ENCODE assay signal across 11 cellular contexts in genomic region chr20:34389206-34389953, GRCh38. TPM values are rescaled to one million over a fixed set of nuclear protein-coding genes. Genes with fewer than 3 reads are reported as not detected.
A peak's percentile ranks its signal among the peaks of the same experiment; 100 is the strongest.
DNase-seq lines count a peak whose midpoint lies in the region; ATAC-seq and TF ChIP-seq lines count a peak whose summit lies in the region.
"Had no signal": no experiment of that assay in that cellular context is flagged by ENCODE, and none has a peak within 500 bp of the region (broad histone marks: within the 10 kb centered on the region; RNA-seq: fewer than 3 reads in every experiment).

No MANE protein-coding gene starts in this region.

- H3K4ac ChIP-seq in IMR-90 (ENCODE audit: low read depth, low read length) = no peak overlapping the region

- no peak overlapping the region for H2BK15ac ChIP-seq in IMR-90 (ENCODE audit: low read depth, low read length)

- H3K18ac ChIP-seq in IMR-90 (ENCODE audit: low read depth, low read length) = no peak overlapping the region

- TF ChIP-seq RAD21 in IMR-90 (IDR thresholded peaks at IDR 0.05; ENCODE audit: low read length) = no peak

- intact Hi-C loops in IMR-90 (cut with micrococcal nuclease) = no loop called here

- H3K79me1 ChIP-seq in IMR-90 (ENCODE audit: low read depth in 1 of 2, low read length in 2 of 2) = peaks cover 21 to 81% of the 10 kb centered on the region in 2 experiments

- peak overlapping the region in 1 of 2 experiments; percentile 55; a peak in 1 of 4 replicates for H4K8ac ChIP-seq in IMR-90 (ENCODE audit: low read depth in 2 of 2, low read length in 2 of 2)

- BruUV-seq in IMR-90 (replicated peaks; lab: Mats Ljungman, UMichigan) = no TSS peak

- H3K9me1 ChIP-seq in IMR-90 (ENCODE audit: insufficient read depth, low read length) = peaks cover 23% of the 10 kb centered on the region

- no peaks in the 10 kb centered on the region for H3K27me3 ChIP-seq in IMR-90 (ENCODE audit: control insufficient read depth, insufficient read depth, low read length)

- H3K4me1 ChIP-seq in IMR-90 (ENCODE audit: control insufficient read depth, insufficient read depth, low read length) = peaks cover 14% of the 10 kb centered on the region

- no peak overlapping the region for H4K91ac ChIP-seq in IMR-90 (ENCODE audit: insufficient read depth, low read depth, low read length)

- no peak overlapping the region for H2AFZ ChIP-seq in IMR-90 (replicated peaks; ENCODE audit: low read length, poor library complexity)

- CTCF ChIA-PET in IMR-90 (lab: Yijun Ruan, JAX) = no interaction called here
- CTCF ChIA-PET in activated CD8-positive, alpha-beta T cell treated with anti-CD3 and anti-CD28 coated beads, Interleukin-2, amount 10 ng/mL, durations not matched to agents 7 days and 5 days (lab: Charles Lee) = no interaction called here

- H3K9me3 Mint-ChIP-seq in activated CD8-positive, alpha-beta T cell treated with anti-CD3 and anti-CD28 coated beads, Interleukin-2, amount 10 ng/mL, durations not matched to agents 7 days and 5 days (ENCODE audit: insufficient read depth) = no peaks in the 10 kb centered on the region
- no peaks in the 10 kb centered on the region for H3K9me3 Mint-ChIP-seq in naive thymus-derived CD8-positive, alpha-beta T cell

- H3K9me3 ChIP-seq in IMR-90 (ENCODE audit: control insufficient read depth, insufficient read depth, low read length) = no peaks in the 10 kb centered on the region

- no peak overlapping the region; the same call in 1 of the 2 replicates for H4K5ac ChIP-seq in IMR-90 (ENCODE audit: low read depth, low read length)

- peak; percentile 25 for DNase-seq in NCI-H82 (lab: John Stamatoyannopoulos, UW)
- no peak for DNase-seq in NCI-H82 treated with DMSO at 0.1 percent for 48 hours (lab: John Stamatoyannopoulos, UW; ENCODE audit: unreplicated experiment)
- no peak for DNase-seq in IMR-90
- no peak for DNase-seq in activated CD8-positive, alpha-beta T cell treated with anti-CD3 and anti-CD28 coated beads, Interleukin-2, amount 10 ng/mL, durations not matched to agents 7 days and 5 days
- no peak for DNase-seq in naive thymus-derived CD8-positive, alpha-beta T cell
- DNase-seq in glomerular visceral epithelial cell (ENCODE audit: extremely low spot score) = no peak
- DNase-seq: activated CD4-positive, alpha-beta T cell treated with anti-CD3 and anti-CD28 coated beads, Interleukin-2, amount 50 U/mL, for 48 hours; amygdala; NCI-H510A treated with DMSO at 0.1 percent for 48 hours had no signal

- no peak overlapping the region; the same call in 1 of the 2 replicates for H3K14ac ChIP-seq in IMR-90 (replicated peaks; ENCODE audit: low read depth, low read length)

- no peak overlapping the region for H3K4me3 Mint-ChIP-seq in activated CD8-positive, alpha-beta T cell treated with anti-CD3 and anti-CD28 coated beads, Interleukin-2, amount 10 ng/mL, durations not matched to agents 7 days and 5 days
- H3K4me3 Mint-ChIP-seq in naive thymus-derived CD8-positive, alpha-beta T cell = no peak overlapping the region

- H3K4me1 Mint-ChIP-seq in activated CD8-positive, alpha-beta T cell treated with anti-CD3 and anti-CD28 coated beads, Interleukin-2, amount 10 ng/mL, durations not matched to agents 7 days and 5 days (ENCODE audit: low read depth) = peaks cover 20% of the 10 kb centered on the region
- peaks cover 17 to 62% (median 40%) of the 10 kb centered on the region in 4 donors for H3K4me1 Mint-ChIP-seq in naive thymus-derived CD8-positive, alpha-beta T cell

- H2BK20ac ChIP-seq in IMR-90 (ENCODE audit: low read depth, low read length) = no peak overlapping the region

- H3K27me3 Mint-ChIP-seq in activated CD8-positive, alpha-beta T cell treated with anti-CD3 and anti-CD28 coated beads, Interleukin-2, amount 10 ng/mL, durations not matched to agents 7 days and 5 days (ENCODE audit: low read depth) = no peaks in the 10 kb centered on the region
- H3K27me3 Mint-ChIP-seq in naive thymus-derived CD8-positive, alpha-beta T cell = no peaks in the 10 kb centered on the region

- peaks cover 30% of the 10 kb centered on the region for H3K36me3 Mint-ChIP-seq in activated CD8-positive, alpha-beta T cell treated with anti-CD3 and anti-CD28 coated beads, Interleukin-2, amount 10 ng/mL, durations not matched to agents 7 days and 5 days (ENCODE audit: low read depth)
- H3K36me3 Mint-ChIP-seq in naive thymus-derived CD8-positive, alpha-beta T cell = peaks cover 0 to 43% (median 8%) of the 10 kb centered on the region in 3 donors

- peak overlapping the region; percentile 47; the same call in 1 of the 2 replicates for H3K27ac ChIP-seq in IMR-90 (ENCODE audit: insufficient read depth, low read length)

- H3K4me2 ChIP-seq in IMR-90 (ENCODE audit: low read depth, low read length) = no peak overlapping the region

- peak overlapping the region; percentile 82 for H2BK5ac ChIP-seq in IMR-90 (ENCODE audit: low read depth, low read length, poor library complexity, severe bottlenecking)

- no peak for TF ChIP-seq POLR2A in IMR-90 (IDR thresholded peaks at IDR 0.05; ENCODE audit: low read depth, low read length)

- peak overlapping the region; percentile 82; the same call in 1 of the 2 replicates for H3K23ac ChIP-seq in IMR-90 (ENCODE audit: low read depth, low read length)

- no peak for ATAC-seq in IMR-90 (ENCODE audit: low read depth)
- no peak for ATAC-seq in activated CD8-positive, alpha-beta T cell treated with anti-CD3 and anti-CD28 coated beads, Interleukin-2, amount 10 ng/mL, durations not matched to agents 7 days and 5 days
- no peak for ATAC-seq in naive thymus-derived CD8-positive, alpha-beta T cell
- no peak for ATAC-seq in GM19455 (IDR thresholded peaks at IDR 0.05; ENCODE audit: unreplicated experiment)
- ATAC-seq in GM21576 (IDR thresholded peaks at IDR 0.05; ENCODE audit: unreplicated experiment) = no peak

- peaks cover 12% of the 10 kb centered on the region for H3K36me3 ChIP-seq in IMR-90 (ENCODE audit: control insufficient read depth, insufficient read depth, low read length)

- no CpG with 5 or more reads among the region's 2 CpGs for WGBS in IMR-90 (ENCODE audit: extremely low coverage in 2 of 2, insufficient read length in 1 of 2), 2 experiments

- H4K20me1 ChIP-seq in IMR-90 (ENCODE audit: insufficient read depth, low read length) = peaks cover 92% of the 10 kb centered on the region

- dilution Hi-C loops in IMR-90 (cut with HindIII; ENCODE audit: low sequenced_read_pairs, unreplicated experiment) = no loop called here

- no peak for TF ChIP-seq CTCF in IMR-90 (conservative IDR thresholded peaks at IDR 0.05; ENCODE audit: low read depth, low read length)

- no peak overlapping the region for H3K4me3 ChIP-seq in IMR-90 (ENCODE audit: insufficient read depth, low read depth, low read length)

- no peak overlapping the region for H3K9ac ChIP-seq in IMR-90 (ENCODE audit: low read depth, low read length)

- peak overlapping the region; percentile 28; the same call in 1 of the 2 replicates for H2BK120ac ChIP-seq in IMR-90 (ENCODE audit: low read depth, low read length)

- no peak overlapping the region for H3K56ac ChIP-seq in IMR-90 (ENCODE audit: extremely low read depth, insufficient read depth, low read length)

- H2AK5ac ChIP-seq in IMR-90 (ENCODE audit: low read depth, low read length) = peak overlapping the region; percentile 16; the same call in 1 of the 2 replicates

- in situ Hi-C loops in IMR-90 (cut with MboI; ENCODE audit: low sequenced_read_pairs) = no loop called here

- POLR2A ChIA-PET in IMR-90 (lab: Charles Lee; ENCODE audit: unreplicated experiment) = interaction anchor here (0.5 kb wide), 1 partner anchor 8 kb away, joined by 5 read pairs; no protein-coding TSS in a partner anchor
- POLR2A ChIA-PET in activated CD8-positive, alpha-beta T cell treated with anti-CD3 and anti-CD28 coated beads, Interleukin-2, amount 10 ng/mL, durations not matched to agents 7 days and 5 days (lab: Charles Lee) = no interaction called here
- POLR2A ChIA-PET in naive thymus-derived CD8-positive, alpha-beta T cell (lab: Charles Lee) = no interaction called here

- peak overlapping the region; percentile 35 for H3K27ac Mint-ChIP-seq in activated CD8-positive, alpha-beta T cell treated with anti-CD3 and anti-CD28 coated beads, Interleukin-2, amount 10 ng/mL, durations not matched to agents 7 days and 5 days
- H3K27ac Mint-ChIP-seq in naive thymus-derived CD8-positive, alpha-beta T cell = peak overlapping the region in 6 of 10 donors; percentile 6 to 77 (median 42)

- no peak overlapping the region for H2AK9ac ChIP-seq in IMR-90 (replicated peaks; ENCODE audit: low read depth, low read length, poor library complexity)

TF ChIP-seq in IMR-90, 13 proteins besides CTCF, POLR2A, EP300 and RAD21:
- TF ChIP-seq FOS (IDR thresholded peaks at IDR 0.05; ENCODE audit: low read depth, low read length) (no peak), SMC3 (IDR thresholded peaks at IDR 0.05; ENCODE audit: low read depth, low read length) (no peak), BHLHE40 (IDR thresholded peaks at IDR 0.05; ENCODE audit: low read depth, low read length) (no peak), USF2 (IDR thresholded peaks at IDR 0.05; ENCODE audit: low read depth, low read length) (no peak), RFX5 (IDR thresholded peaks at IDR 0.05; ENCODE audit: low read depth, low read length) (no peak), MAZ (IDR thresholded peaks at IDR 0.05; ENCODE audit: borderline replicate concordance, low read depth, low read length) (no peak)

RNA-seq across cellular contexts. Expression of gene ITCH, which starts 26.3 kb away (rescaled TPM):
- total RNA-seq in IMR-90 (2012; rRNA removed) = 94.6 and 103 TPM in 2 replicates
- polyA plus RNA-seq in IMR-90 (2012; rRNA removed) = 8.8 and 12.7 TPM in 2 replicates
- 5.0 and 7.6 TPM in 2 replicates for polyA plus RNA-seq in IMR-90 (2012; cell fraction: cytosol; rRNA removed)
- 5.1 and 11.9 TPM in 2 replicates for polyA plus RNA-seq in IMR-90 (2012; cell fraction: nucleus; rRNA removed; ENCODE audit: low replicate concordance)
- 10 to 100 TPM; 52.1 to 59.9 TPM for total RNA-seq in activated CD8-positive, alpha-beta T cell treated with anti-CD3 and anti-CD28 coated beads, Interleukin-2, amount 10 ng/mL, durations not matched to agents 7 days and 5 days
- 10 to 100 TPM; 73.2 to 75.9 TPM for total RNA-seq in naive thymus-derived CD8-positive, alpha-beta T cell
- 10 to 100 TPM; 12.6 to 19.6 (median 12.8) TPM for polyA plus RNA-seq in naive thymus-derived CD8-positive, alpha-beta T cell
